In the genomic region with DNA sequence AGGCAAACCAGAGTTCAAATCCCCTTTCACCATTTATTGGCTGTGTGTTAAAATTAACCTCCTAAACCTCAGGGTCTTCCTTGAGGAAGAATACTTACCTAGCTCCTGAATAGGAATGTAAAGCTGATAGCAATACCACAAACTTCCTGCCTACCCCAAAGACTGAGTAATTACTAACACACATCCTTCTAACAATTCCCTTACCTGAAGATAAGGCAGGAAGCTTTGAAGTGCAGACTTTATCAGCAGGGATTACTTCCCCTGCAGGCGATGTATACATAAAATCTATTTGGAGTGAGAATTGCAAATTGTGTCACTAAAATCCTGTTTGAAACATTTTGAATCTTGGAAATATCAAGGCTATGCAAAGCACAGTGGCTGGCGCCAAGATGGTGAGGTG, we compare ENCODE assay signal across 22 cellular contexts. TPM values are rescaled to one million over a fixed set of nuclear protein-coding genes. Genes with fewer than 3 reads are reported as not detected.
DNase-seq lines count a peak whose midpoint lies in the region; ATAC-seq and TF ChIP-seq lines count a peak whose summit lies in the region.
"Had no signal": no experiment of that assay in that cellular context is flagged by ENCODE, and none has a peak within 500 bp of the region (broad histone marks: within the 10 kb centered on the region; RNA-seq: fewer than 3 reads in every experiment).

No MANE protein-coding gene starts in this region.

- no peak for TF ChIP-seq RAD21 in HCT116 (IDR thresholded peaks at IDR 0.05; ENCODE audit: low read depth)

- H3K9me3 ChIP-seq in HCT116 (ENCODE audit: control insufficient read depth in 1 of 2, insufficient read depth in 1 of 2, low read depth in 1 of 2, low read length in 2 of 2): no peaks in the 10 kb centered on the region

- CTCF ChIA-PET in HCT116 (lab: Charles Lee): no interaction called here

- H3K27ac ChIP-seq in HCT116 (ENCODE audit: low read depth, low read length): no peak overlapping the region
- H3K27ac ChIP-seq: BLaER1 had no signal

- TF ChIP-seq CTCF in HCT116 (IDR thresholded peaks at IDR 0.05 in 2 of 3, conservative IDR thresholded peaks at IDR 0.05 in 1 of 3; ENCODE audit: borderline replicate concordance in 1 of 3, insufficient read depth in 1 of 3, low read depth in 2 of 3, low read length in 2 of 3): no peak

- TF ChIP-seq POLR2A in HCT116 (IDR thresholded peaks at IDR 0.05; ENCODE audit: borderline replicate concordance, extremely low read depth, insufficient read depth, insufficient read length): no peak

- H3K27me3 ChIP-seq in HCT116 (ENCODE audit: insufficient read depth, low read length): no peaks in the 10 kb centered on the region
- H3K27me3 ChIP-seq: BLaER1 had no signal

- POLR2A ChIA-PET in HCT116 (lab: Charles Lee): no interaction called here

- H3K4me1 ChIP-seq in HCT116 (ENCODE audit: control insufficient read depth in 1 of 2, insufficient read depth in 2 of 2, low read length in 2 of 2): peaks cover 0 to 5% of the 10 kb centered on the region in 2 experiments; a peak in 1 of 4 replicates
- H3K4me1 ChIP-seq: BLaER1 had no signal

- H3K9ac ChIP-seq in HCT116 (ENCODE audit: low read length): no peak overlapping the region
- H3K9ac ChIP-seq: BLaER1 had no signal

- H3K9me2 ChIP-seq in HCT116 (ENCODE audit: insufficient read depth): no peaks in the 10 kb centered on the region

- peak overlapping the region; percentile 66 for H2AFZ ChIP-seq in HCT116 (ENCODE audit: low read depth, low read length, poor library complexity, severe bottlenecking)

- no peak for ATAC-seq in HCT116
- ATAC-seq: GM12878, K562 had no signal

- no peak overlapping the region for H3K4me3 ChIP-seq in HCT116 (replicated peaks in 1 of 2; ENCODE audit: low read depth in 1 of 2, low read length in 2 of 2)
- H3K4me3 ChIP-seq: BLaER1, GM12878, K562 had no signal

- no peaks in the 10 kb centered on the region for H4K20me1 ChIP-seq in HCT116 (ENCODE audit: insufficient read depth)
- H4K20me1 ChIP-seq: BLaER1 had no signal

- peak overlapping the region; percentile 3; the same call in 1 of the 2 replicates for H3K4me2 ChIP-seq in HCT116 (ENCODE audit: low read length)
- H3K4me2 ChIP-seq: BLaER1 had no signal

- DNase-seq in HCT116 (ENCODE audit: low read depth, low spot score) (no peak), LoVo (ENCODE audit: low spot score) (peak; percentile 79), iPS-NIHi11 (ENCODE audit: low spot score) (peak; percentile 20), head of caudate nucleus (no peak)
- DNase-seq in activated CD8-positive, alpha-beta memory T cell treated with anti-CD3 and anti-CD28 coated beads, Interleukin-2, amount 50 U/mL, for 4 hours: no peak
- DNase-seq in activated naive CD4-positive, alpha-beta T cell treated with Interleukin-2 at 50 U/mL for 16 hours: no peak
- DNase-seq: Calu3; CD4-positive, alpha-beta memory T cell; DMS 273 treated with DMSO at 0.1 percent for 48 hours; DMS53; DND-41; EL; H9; IMR-90 had no signal

- intact Hi-C loops in HCT116 (cut with micrococcal nuclease): no loop called here
- intact Hi-C loops in head of caudate nucleus (cut with DNase I): no loop called here

- H3K79me2 ChIP-seq in HCT116 (ENCODE audit: insufficient read depth, low read length): no peaks in the 10 kb centered on the region

- no peaks in the 10 kb centered on the region for H3K36me3 ChIP-seq in HCT116 (ENCODE audit: control insufficient read depth in 1 of 2, insufficient read depth in 2 of 2, low read length in 2 of 2)
- H3K36me3 ChIP-seq: BLaER1 had no signal

- BruUV-seq in HCT116 (replicated peaks; lab: Mats Ljungman, UMichigan): no TSS peak

- RAD21 ChIA-PET in HCT116 (lab: Charles Lee; ENCODE audit: low non-redundant PET in 1 of 2, low total read pairs in 2 of 2, uncharacterized antibody in 2 of 2, unreplicated experiment in 2 of 2): no interaction called here

TF ChIP-seq in HCT116, 20 proteins besides CTCF, POLR2A, EP300 and RAD21:
- TF ChIP-seq, protein P1, sequence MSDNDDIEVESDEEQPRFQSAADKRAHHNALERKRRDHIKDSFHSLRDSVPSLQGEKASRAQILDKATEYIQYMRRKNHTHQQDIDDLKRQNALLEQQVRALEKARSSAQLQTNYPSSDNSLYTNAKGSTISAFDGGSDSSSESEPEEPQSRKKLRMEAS (IDR thresholded peaks at IDR 0.05): no peak
- peak; percentile 37 for TF ChIP-seq TCF7L2 (IDR thresholded peaks at IDR 0.05; ENCODE audit: borderline replicate concordance, extremely low read depth, insufficient read depth, insufficient read length)
- TF ChIP-seq CBX3 (IDR thresholded peaks at IDR 0.05; ENCODE audit: low read depth): no peak

RNA-seq across cellular contexts. Expression of a gene that starts 21.2 kb away (rescaled TPM):
- 0.25 TPM for total RNA-seq in HCT116 (2021; ENCODE audit: unreplicated experiment)
- 0.07 and 0.09 TPM in 2 replicates for polyA plus RNA-seq in HCT116 (2012)
- total RNA-seq: A673; Calu3; CD4-positive, alpha-beta memory T cell; G401; GM12878; H1; H9; IMR-90; K562 had no signal
- polyA plus RNA-seq: AG04450; CD14-positive monocyte; CD4-positive, alpha-beta memory T cell; GM12878; H1; IMR-90; K562 had no signal

Comparison
In these comparisons a context has a peak if more than half of its experiments do, and no peak if none do; other contexts are left out.
1. DNase-seq: peak in LoVo (single experiment) and iPS-NIHi11 (single experiment); none in HCT116 (single experiment), activated CD8-positive, alpha-beta memory T cell treated with anti-CD3 and anti-CD28 coated beads, Interleukin-2, amount 50 U/mL, for 4 hours (single experiment), head of caudate nucleus (0 of 42) and activated naive CD4-positive, alpha-beta T cell treated with Interleukin-2 at 50 U/mL for 16 hours (single experiment).